Comparison of ENCODE assay signal across 9 cellular contexts in genomic region chr1:1630965-1631792, GRCh38. TPM values are rescaled to one million over a fixed set of nuclear protein-coding genes. Genes with fewer than 3 reads are reported as not detected.
DNase-seq lines count a peak whose midpoint lies in the region; ATAC-seq and TF ChIP-seq lines count a peak whose summit lies in the region.
"Had no signal": no experiment of that assay in that cellular context is flagged by ENCODE, and none has a peak within 500 bp of the region (broad histone marks: within the 10 kb centered on the region; RNA-seq: fewer than 3 reads in every experiment).

No MANE protein-coding gene starts in this region.

- H3K27me3 ChIP-seq in left lung: peaks cover 9 to 40% of the 10 kb centered on the region in 2 donors
- H3K27me3 ChIP-seq in thymus (ENCODE audit: control insufficient read depth, insufficient read depth): peaks cover 16% of the 10 kb centered on the region

- H3K4me3 Mint-ChIP-seq in activated CD4-positive, alpha-beta T cell treated with anti-CD3 and anti-CD28 coated beads for 36 hours: no peak overlapping the region
- peak overlapping the region; percentile 57 for H3K4me3 Mint-ChIP-seq in chondrocyte (ENCODE audit: unreplicated experiment)

- H3K4me3 ChIP-seq in left lung (peak overlapping the region; percentile 24 to 25), thymus (ENCODE audit: low read length) (peak overlapping the region; percentile 65)

- CTCF ChIA-PET in activated CD4-positive, alpha-beta T cell treated with anti-CD3 and anti-CD28 coated beads for 36 hours (lab: Charles Lee): interaction anchor here (0.7 kb wide), 1 partner anchor 20 kb away, joined by 3 read pairs; no protein-coding TSS in a partner anchor

- H3K9me3 Mint-ChIP-seq in activated CD4-positive, alpha-beta T cell treated with anti-CD3 and anti-CD28 coated beads for 36 hours (ENCODE audit: low read depth): no peaks in the 10 kb centered on the region
- no peaks in the 10 kb centered on the region for H3K9me3 Mint-ChIP-seq in chondrocyte (ENCODE audit: low read depth)

- peak; percentile 38 for DNase-seq in activated CD4-positive, alpha-beta T cell treated with anti-CD3 and anti-CD28 coated beads for 36 hours
- DNase-seq in activated CD4-positive, alpha-beta T cell treated with anti-CD3 and anti-CD28 coated beads for 48 hours: no peak
- DNase-seq in chondrocyte (ENCODE audit: low spot score): no peak
- DNase-seq in left lung: peak; percentile 69 to 84
- DNase-seq in MV-4-11 (lab: John Stamatoyannopoulos, UW): no peak
- no peak for DNase-seq in NCI-H187 (lab: John Stamatoyannopoulos, UW)

- no peak overlapping the region for H3K27ac Mint-ChIP-seq in activated CD4-positive, alpha-beta T cell treated with anti-CD3 and anti-CD28 coated beads for 36 hours
- H3K27ac Mint-ChIP-seq in chondrocyte (ENCODE audit: unreplicated experiment): peak overlapping the region; percentile 57

- POLR2A ChIA-PET in activated CD4-positive, alpha-beta T cell treated with anti-CD3 and anti-CD28 coated beads for 36 hours (lab: Charles Lee): interaction anchor here (0.6 kb wide), 1 partner anchor 148 kb away, joined by 3 read pairs; no protein-coding TSS in a partner anchor

- H3K4me1 Mint-ChIP-seq in activated CD4-positive, alpha-beta T cell treated with anti-CD3 and anti-CD28 coated beads for 36 hours: peaks cover 7% of the 10 kb centered on the region
- H3K4me1 Mint-ChIP-seq in chondrocyte (ENCODE audit: low read depth): no peaks in the 10 kb centered on the region

- intact Hi-C loops in activated CD4-positive, alpha-beta T cell treated with anti-CD3 and anti-CD28 coated beads for 36 hours (cut with DNase I, micrococcal nuclease): loop anchor here (1.0 to 5.0 kb wide), 5 partner anchors 16 to 119 kb away; partner anchors contain the start of genes MIB2 (in 2 of the 2), ATAD3A (in 1 of the 2), CDK11B (in 1 of the 2) and SSU72 (in 1 of the 2)
- intact Hi-C loops in left lung (cut with DNase I): no loop called here

- no peak for ATAC-seq in activated CD4-positive, alpha-beta T cell treated with anti-CD3 and anti-CD28 coated beads for 36 hours
- ATAC-seq in left lung (peak; percentile 41), GM18519 (IDR thresholded peaks at IDR 0.05; ENCODE audit: low FRiP score, unreplicated experiment) (no peak)

- peak overlapping the region; percentile 61 to 86 for H3K27ac ChIP-seq in left lung
- H3K27ac ChIP-seq in thymus (ENCODE audit: low read depth): peak overlapping the region; percentile 96
- H3K27ac ChIP-seq: HL-60 had no signal

- H3K27me3 Mint-ChIP-seq in activated CD4-positive, alpha-beta T cell treated with anti-CD3 and anti-CD28 coated beads for 36 hours: peaks cover 4% of the 10 kb centered on the region
- H3K27me3 Mint-ChIP-seq in chondrocyte (ENCODE audit: low read depth): no peaks in the 10 kb centered on the region

- H3K9me3 ChIP-seq in left lung (no peaks in the 10 kb centered on the region), thymus (ENCODE audit: control insufficient read depth) (no peaks in the 10 kb centered on the region)

- WGBS in thymus: 14% methylated on average over 79 of the region's 79 CpGs

- H3K4me1 ChIP-seq in left lung: peaks cover 3 to 24% of the 10 kb centered on the region in 2 donors
- H3K4me1 ChIP-seq in thymus (ENCODE audit: control insufficient read depth, insufficient read depth, low read length): peaks cover 12% of the 10 kb centered on the region

- H3K36me3 Mint-ChIP-seq in activated CD4-positive, alpha-beta T cell treated with anti-CD3 and anti-CD28 coated beads for 36 hours (ENCODE audit: low read depth): peaks cover 2% of the 10 kb centered on the region
- no peaks in the 10 kb centered on the region for H3K36me3 Mint-ChIP-seq in chondrocyte (ENCODE audit: low read depth)

- no peak for TF ChIP-seq CTCF in chondrocyte (IDR thresholded peaks at IDR 0.05)
- TF ChIP-seq CTCF in left lung (IDR thresholded peaks at IDR 0.05): no peak

- peaks cover 0 to 20% of the 10 kb centered on the region in 2 donors for H3K36me3 ChIP-seq in left lung
- H3K36me3 ChIP-seq in thymus (ENCODE audit: control insufficient read depth, insufficient read depth): peaks cover 16% of the 10 kb centered on the region

RNA-seq across cellular contexts. Expression of gene MMP23B, which starts 0.8 kb away (rescaled TPM):
- 1 to 10 TPM in 1 of 2 experiments, under 1 TPM in 1; 0.77 to 1.2 TPM for total RNA-seq in activated CD4-positive, alpha-beta T cell treated with anti-CD3 and anti-CD28 coated beads for 36 hours
- 18.3 to 71.4 TPM (median 68.7 TPM) in 3 replicates for total RNA-seq in chondrocyte
- total RNA-seq in left lung: 10 to 100 TPM; 43.5 to 56.7 TPM
- 2.7 TPM for polyA plus RNA-seq in thymus

RNA-seq across cellular contexts. Expression of gene MIB2, which starts 15.9 kb away (rescaled TPM):
- total RNA-seq in activated CD4-positive, alpha-beta T cell treated with anti-CD3 and anti-CD28 coated beads for 36 hours: 10 to 100 TPM; 37.1 TPM
- 73.8 to 86.7 TPM (median 76.4 TPM) in 3 replicates for total RNA-seq in chondrocyte
- 10 to 100 TPM; 55.3 to 73.5 TPM for total RNA-seq in left lung
- polyA plus RNA-seq in thymus: 160 TPM

RNA-seq across cellular contexts. Expression of gene CDK11B, which starts 27.6 kb away (rescaled TPM):
- total RNA-seq in activated CD4-positive, alpha-beta T cell treated with anti-CD3 and anti-CD28 coated beads for 36 hours: 10 to 100 TPM; 36.3 to 38.8 TPM
- total RNA-seq in chondrocyte (21.1 to 24.2 TPM (median 21.8 TPM) in 3 replicates), left lung (10 to 100 TPM; 16.3 to 23.2 TPM)
- polyA plus RNA-seq in thymus: 35.6 TPM

RNA-seq across cellular contexts. Expression of gene FNDC10, which starts 31.2 kb away (rescaled TPM):
- 1 to 10 TPM; 1.7 to 1.9 TPM for total RNA-seq in activated CD4-positive, alpha-beta T cell treated with anti-CD3 and anti-CD28 coated beads for 36 hours
- total RNA-seq in chondrocyte (23.3 to 32.6 TPM (median 24.8 TPM) in 3 replicates), left lung (10 to 100 TPM in 1 of 2 donors, 1 to 10 TPM in 1; 7.7 to 12.2 TPM)
- polyA plus RNA-seq in thymus: 0.80 TPM

RNA-seq across cellular contexts. Expression of gene SSU72, which starts 56.5 kb away (rescaled TPM):
- 100 to 1,000 TPM; 105 to 123 TPM for total RNA-seq in activated CD4-positive, alpha-beta T cell treated with anti-CD3 and anti-CD28 coated beads for 36 hours
- 99.7 to 129 TPM (median 100 TPM) in 3 replicates for total RNA-seq in chondrocyte
- total RNA-seq in left lung: 100 to 1,000 TPM; 120 to 141 TPM
- 109 TPM for polyA plus RNA-seq in thymus

Comparison
In these comparisons a context has a peak if more than half of its experiments do, and no peak if none do; other contexts are left out.
1. DNase-seq: peak in activated CD4-positive, alpha-beta T cell treated with anti-CD3 and anti-CD28 coated beads for 36 hours (single experiment) and left lung (2 of 2); none in activated CD4-positive, alpha-beta T cell treated with anti-CD3 and anti-CD28 coated beads for 48 hours (single experiment), chondrocyte (single experiment), MV-4-11 (single experiment) and NCI-H187 (0 of 2).
2. intact Hi-C loops: an anchor here in activated CD4-positive, alpha-beta T cell treated with anti-CD3 and anti-CD28 coated beads for 36 hours (1.0 to 5.0 kb wide); none called in left lung.